26 cellular contexts compared by ENCODE assay signal in genomic region chr1:105641407-105641806, GRCh38.
"Had no signal": no experiment of that assay in that cellular context is flagged by ENCODE, and none has a peak within 500 bp of the region (broad histone marks: within the 10 kb centered on the region; RNA-seq: fewer than 3 reads in every experiment).

No MANE protein-coding gene starts in this region.

- H3K4me2 ChIP-seq: smooth muscle cell had no signal

- H3K9ac ChIP-seq: parathyroid adenoma had no signal

- H3K4me1 ChIP-seq: breast epithelium, heart left ventricle, parathyroid adenoma, psoas muscle, stomach, thyroid gland, upper lobe of left lung had no signal

- H3K9me3 ChIP-seq: breast epithelium, psoas muscle, stomach, thyroid gland, upper lobe of left lung had no signal

- H3K27ac ChIP-seq: breast epithelium, heart left ventricle, parathyroid adenoma, psoas muscle, stomach, thyroid gland, upper lobe of left lung had no signal

- H3K27me3 ChIP-seq: breast epithelium, heart left ventricle, stomach, thyroid gland, upper lobe of left lung had no signal

- H3K4me3 ChIP-seq: breast epithelium, heart left ventricle, psoas muscle, smooth muscle cell, stomach, thyroid gland, upper lobe of left lung had no signal

- ATAC-seq: activated CD8-positive, alpha-beta T cell treated with anti-CD3 and anti-CD28 coated beads for 36 hours; activated T-cell treated with anti-CD3 and anti-CD28 coated beads, Interleukin-2, amount 50 U/mL, for 4 hours; esophagus mucosa; heart left ventricle; left cardiac atrium; left ventricle myocardium superior; psoas muscle; stimulated activated naive B cell treated with anti-CD40 and anti-IgM and Interleukin-4, amounts not matched to agents 10 μg/mL and 1 μg/mL and 100 μg/mL, for 72 hours had no signal

- H3K79me2 ChIP-seq: parathyroid adenoma had no signal

- DNase-seq: activated CD4-positive, alpha-beta T cell treated with anti-CD3 and anti-CD28 coated beads for 1 hour; activated CD4-positive, alpha-beta T cell treated with anti-CD3 and anti-CD28 coated beads, Interleukin-2, amount 10 ng/mL, durations not matched to agents 7 days and 5 days; activated CD8-positive, alpha-beta T cell treated with anti-CD3 and anti-CD28 coated beads for 36 hours; activated T-cell treated with anti-CD3 and anti-CD28 coated beads, Interleukin-2, amount 50 U/mL, for 4 hours; central memory CD4-positive, alpha-beta T cell; foreskin fibroblast; heart left ventricle; hypothalamus; left cardiac atrium; left ventricle myocardium superior; mammary epithelial cell; naive B cell; nephron progenitor cell; occipital lobe; psoas muscle; stimulated activated CD4-positive, alpha-beta T cell treated with anti-CD3 and anti-CD28 coated beads, Interleukin-15, amount 100 ng/mL, for 24 hours; stimulated activated CD4-positive, alpha-beta T cell treated with anti-CD3 and anti-CD28 coated beads, Interleukin-2, amount 100 ng/mL, for 24 hours; stimulated activated naive B cell treated with anti-CD40 and anti-IgM and Interleukin-4, amounts not matched to agents 10 μg/mL and 1 μg/mL and 100 μg/mL, for 72 hours; stomach; T1000; thyroid gland; upper lobe of left lung had no signal

- H3K36me3 ChIP-seq: breast epithelium, heart left ventricle, stomach, thyroid gland, upper lobe of left lung had no signal

- H2AFZ ChIP-seq: parathyroid adenoma had no signal
